20 cellular contexts compared by ENCODE assay signal in the genomic region with DNA sequence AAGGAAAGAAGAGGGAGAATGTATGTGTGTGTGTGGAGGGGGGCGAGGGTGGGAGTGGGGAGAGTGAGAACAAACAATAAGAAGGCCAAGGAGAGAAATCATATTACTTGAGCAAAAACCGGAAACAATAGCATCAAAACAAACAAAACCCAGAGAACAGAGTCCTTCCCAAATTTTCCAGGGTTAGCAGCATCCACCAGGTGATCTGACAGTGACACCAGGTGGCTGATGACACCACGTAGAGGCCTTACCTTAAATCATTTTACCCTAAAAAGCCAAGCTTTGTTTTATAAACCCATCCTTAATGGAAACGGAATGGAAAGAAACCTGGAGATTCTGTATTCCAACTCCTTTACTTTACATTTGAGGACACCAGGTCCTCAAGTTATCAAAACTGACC. TPM values are rescaled to one million over a fixed set of nuclear protein-coding genes. Genes with fewer than 3 reads are reported as not detected.
DNase-seq lines count a peak whose midpoint lies in the region; ATAC-seq, FAIRE-seq and TF ChIP-seq lines count a peak whose summit lies in the region.
"Had no signal": no experiment of that assay in that cellular context is flagged by ENCODE, and none has a peak within 500 bp of the region (broad histone marks: within the 10 kb centered on the region; RNA-seq: fewer than 3 reads in every experiment).

No MANE protein-coding gene starts in this region.

- DNase-seq in DMS153 treated with DMSO at 0.1 percent for 48 hours (lab: John Stamatoyannopoulos, UW; ENCODE audit: unreplicated experiment) = peak; percentile 7
- DNase-seq in GM12892 (ENCODE audit: insufficient read length) = no peak
- peak; percentile 37 for DNase-seq in NCI-H69 (lab: John Stamatoyannopoulos, UW)
- no peak for DNase-seq in colonic mucosa
- no peak for DNase-seq in iPS-NIHi7 (ENCODE audit: extremely low spot score)
- no peak for DNase-seq in type B pancreatic cell (ENCODE audit: extremely low spot score, unreplicated experiment)
- no peak for DNase-seq in activated T-cell treated with anti-CD3 and anti-CD28 coated beads, Interleukin-2, amount 50 U/mL, for 4 hours
- DNase-seq: activated CD8-positive, alpha-beta memory T cell treated with anti-CD3 and anti-CD28 coated beads, Interleukin-2, amount 50 U/mL, for 4 hours; activated naive CD4-positive, alpha-beta T cell treated with anti-CD3 and anti-CD28 coated beads, Interleukin-2, amount 10 ng/mL, durations not matched to agents 7 days and 5 days; body of pancreas; GOT3; Kasumi-1; NCI-H446 treated with DMSO at 0.1 percent for 48 hours; nucleus accumbens; stimulated activated CD4-positive, alpha-beta T cell treated with anti-CD3 and anti-CD28 coated beads, Interleukin-4, amount 100 ng/mL, for 4 hours; T-helper 1 cell had no signal

- peaks cover 65% of the 10 kb centered on the region for H3K27me3 Mint-ChIP-seq in type B pancreatic cell
- H3K27me3 Mint-ChIP-seq in activated T-cell treated with anti-CD3 and anti-CD28 coated beads, Interleukin-2, amount 50 U/mL, for 4 hours (ENCODE audit: low read depth) = peaks cover 56% of the 10 kb centered on the region

- H3K9me3 Mint-ChIP-seq in type B pancreatic cell = no peaks in the 10 kb centered on the region
- H3K9me3 Mint-ChIP-seq in activated T-cell treated with anti-CD3 and anti-CD28 coated beads, Interleukin-2, amount 50 U/mL, for 4 hours = no peaks in the 10 kb centered on the region
- H3K9me3 Mint-ChIP-seq: activated naive CD4-positive, alpha-beta T cell treated with anti-CD3 and anti-CD28 coated beads, Interleukin-2, amount 10 ng/mL, durations not matched to agents 7 days and 5 days; mesothelial cell of epicardium had no signal

- no peak for ATAC-seq in HG02970 (IDR thresholded peaks at IDR 0.05; ENCODE audit: low FRiP score, unreplicated experiment)
- no peak for ATAC-seq in activated T-cell treated with anti-CD3 and anti-CD28 coated beads, Interleukin-2, amount 50 U/mL, for 4 hours
- ATAC-seq: body of pancreas had no signal

- H3K4me3 Mint-ChIP-seq in type B pancreatic cell = no peak overlapping the region
- H3K4me3 Mint-ChIP-seq in activated T-cell treated with anti-CD3 and anti-CD28 coated beads, Interleukin-2, amount 50 U/mL, for 4 hours = no peak overlapping the region
- H3K4me3 Mint-ChIP-seq: activated naive CD4-positive, alpha-beta T cell treated with anti-CD3 and anti-CD28 coated beads, Interleukin-2, amount 10 ng/mL, durations not matched to agents 7 days and 5 days; mesothelial cell of epicardium had no signal

- peaks cover 20% of the 10 kb centered on the region for H3K4me1 Mint-ChIP-seq in type B pancreatic cell (ENCODE audit: unreplicated experiment)
- peaks cover 5% of the 10 kb centered on the region for H3K4me1 Mint-ChIP-seq in activated T-cell treated with anti-CD3 and anti-CD28 coated beads, Interleukin-2, amount 50 U/mL, for 4 hours (ENCODE audit: low read depth)

- H3K27ac ChIP-seq in colonic mucosa = no peak overlapping the region
- H3K27ac ChIP-seq: BLaER1, body of pancreas had no signal

- no peak for TF ChIP-seq POLR2A in GM12892 (IDR thresholded peaks at IDR 0.05; ENCODE audit: low read depth, low read length)

- H3K36me3 Mint-ChIP-seq in type B pancreatic cell = no peaks in the 10 kb centered on the region
- H3K36me3 Mint-ChIP-seq in activated T-cell treated with anti-CD3 and anti-CD28 coated beads, Interleukin-2, amount 50 U/mL, for 4 hours (ENCODE audit: insufficient read depth) = no peaks in the 10 kb centered on the region
- H3K36me3 Mint-ChIP-seq: activated naive CD4-positive, alpha-beta T cell treated with anti-CD3 and anti-CD28 coated beads, Interleukin-2, amount 10 ng/mL, durations not matched to agents 7 days and 5 days; mesothelial cell of epicardium had no signal

- H3K9me3 ChIP-seq in colonic mucosa = no peaks in the 10 kb centered on the region
- H3K9me3 ChIP-seq: BLaER1, body of pancreas had no signal

- no peaks in the 10 kb centered on the region for H3K4me1 ChIP-seq in colonic mucosa

- H3K27me3 ChIP-seq in colonic mucosa = peaks cover 3% of the 10 kb centered on the region

- peak; percentile 27 for FAIRE-seq in GM12892 (lab: Jason Lieb, UNC)
- FAIRE-seq: RCC 7860 had no signal

- no peak overlapping the region for H3K9ac ChIP-seq in colonic mucosa (ENCODE audit: low read depth in 2 of 2, low read length in 2 of 2)
- H3K9ac ChIP-seq: BLaER1 had no signal

- intact Hi-C loops in colonic mucosa (cut with DNase I) = no loop called here

- H3K27ac Mint-ChIP-seq in type B pancreatic cell = no peak overlapping the region
- H3K27ac Mint-ChIP-seq: activated naive CD4-positive, alpha-beta T cell treated with anti-CD3 and anti-CD28 coated beads, Interleukin-2, amount 10 ng/mL, durations not matched to agents 7 days and 5 days; mesothelial cell of epicardium had no signal

- H3K4me3 ChIP-seq in colonic mucosa = no peak overlapping the region
- H3K4me3 ChIP-seq: BLaER1, body of pancreas had no signal

- H3K36me3 ChIP-seq in colonic mucosa = no peaks in the 10 kb centered on the region
- H3K36me3 ChIP-seq: BLaER1 had no signal

- peak; percentile 16 for TF ChIP-seq CTCF in colonic mucosa (IDR thresholded peaks at IDR 0.05)
- no peak for TF ChIP-seq CTCF in type B pancreatic cell (conservative IDR thresholded peaks at IDR 0.05)

RNA-seq across cellular contexts. Expression of a gene that starts 42.9 kb away (rescaled TPM):
- polyA plus RNA-seq in GM12892 (2012; ENCODE audit: missing spikeins) = 46.7 TPM
- total RNA-seq in colonic mucosa = 10 to 100 TPM; 30.0 to 75.8 TPM
- total RNA-seq in type B pancreatic cell (ENCODE audit: low replicate concordance) = 13.1 and 54.0 TPM in 2 replicates
- total RNA-seq in activated T-cell treated with anti-CD3 and anti-CD28 coated beads, Interleukin-2, amount 50 U/mL, for 4 hours = 10 to 100 TPM; 23.1 to 36.9 (median 28.0) TPM

Comparison
In these comparisons a context has a peak if more than half of its experiments do, and no peak if none do; other contexts are left out.
1. DNase-seq: peak in DMS153 treated with DMSO at 0.1 percent for 48 hours (single experiment) and NCI-H69 (single experiment); none in GM12892 (single experiment), colonic mucosa (single experiment), iPS-NIHi7 (single experiment), type B pancreatic cell (single experiment) and activated T-cell treated with anti-CD3 and anti-CD28 coated beads, Interleukin-2, amount 50 U/mL, for 4 hours (single experiment).